In genomic region chr5:36703245-36703860, GRCh38 we compare ENCODE assay signal across 1 cellular context.
TF ChIP-seq lines count a peak whose summit lies in the region.

No MANE protein-coding gene starts in this region.

TF ChIP-seq in K562, 482 proteins besides CTCF, POLR2A, EP300 and RAD21 (continued from another document and continues in another):
- TF ChIP-seq AFF1 (IDR thresholded peaks at IDR 0.05; ENCODE audit: low read depth in 1 of 2, partially characterized antibody in 2 of 2) (no peak), MYC (IDR thresholded peaks at IDR 0.05; ENCODE audit: low read depth, low read length) (peak; percentile 80), MYC (CRISPR knock-in tag; IDR thresholded peaks at IDR 0.05; ENCODE audit: borderline replicate concordance, low read depth) (peak; percentile 43; the same call in 1 of the 2 replicates), USF2 (CRISPR knock-in tag; IDR thresholded peaks at IDR 0.05) (peak; percentile 72), ARHGAP35 (IDR thresholded peaks at IDR 0.05; ENCODE audit: partially characterized antibody) (no peak), JUN (IDR thresholded peaks at IDR 0.05; ENCODE audit: borderline replicate concordance, low read depth, low read length) (no peak), JUN (CRISPR knock-in tag; IDR thresholded peaks at IDR 0.05; ENCODE audit: borderline replicate concordance) (no peak), FOXJ2 (tag; IDR thresholded peaks at IDR 0.05) (peak; percentile 57; the same call in 1 of the 2 replicates), YBX1 (IDR thresholded peaks at IDR 0.05) (no peak), USF1 (CRISPR knock-in tag; IDR thresholded peaks at IDR 0.05) (peak; percentile 57), ELF2 (CRISPR knock-in tag; IDR thresholded peaks at IDR 0.05) (no peak), ESRRA (IDR thresholded peaks at IDR 0.05; ENCODE audit: borderline replicate concordance, low read depth) (no peak), MED1 (CRISPR knock-in tag; IDR thresholded peaks at IDR 0.05; ENCODE audit: borderline replicate concordance) (no peak), ZNF316 (IDR thresholded peaks at IDR 0.05) (no peak), ZNF232 (CRISPR knock-in tag; IDR thresholded peaks at IDR 0.05) (no peak), ZNF175 (CRISPR knock-in tag; IDR thresholded peaks at IDR 0.05; ENCODE audit: low read depth) (peak; percentile 96), JUND (IDR thresholded peaks at IDR 0.05; ENCODE audit: borderline replicate concordance, low read depth, low read length) (peak; percentile 20; the same call in 1 of the 2 replicates), JUND (tag; IDR thresholded peaks at IDR 0.05; ENCODE audit: borderline replicate concordance, low read depth, low read length) (no peak), TAF15 (IDR thresholded peaks at IDR 0.05; ENCODE audit: low read depth, low read length) (no peak), NCOA1 (IDR thresholded peaks at IDR 0.05; ENCODE audit: low read depth) (no peak), SMAD4 (CRISPR knock-in tag; conservative IDR thresholded peaks at IDR 0.05) (peak; percentile 79), TSC22D4 (tag; IDR thresholded peaks at IDR 0.05) (no peak), FOS (IDR thresholded peaks at IDR 0.05; ENCODE audit: extremely low read depth, insufficient read length) (no peak), LEF1 (IDR thresholded peaks at IDR 0.05) (no peak), ZNF143 (CRISPR knock-in tag; IDR thresholded peaks at IDR 0.05) (no peak), CXXC5 (CRISPR knock-in tag; IDR thresholded peaks at IDR 0.05) (peak; percentile 21; the same call in 1 of the 2 replicates), KAT8 (IDR thresholded peaks at IDR 0.05; ENCODE audit: low read depth) (no peak), HEY1 (CRISPR knock-in tag; IDR thresholded peaks at IDR 0.05; ENCODE audit: borderline replicate concordance) (no peak), ATF7 (IDR thresholded peaks at IDR 0.05) (peak; percentile 39; the same call in 1 of the 2 replicates), HCFC1 (IDR thresholded peaks at IDR 0.05; ENCODE audit: low read depth, low read length) (no peak), MGA (IDR thresholded peaks at IDR 0.05) (peak; percentile 72), E2F3 (CRISPR knock-in tag; IDR thresholded peaks at IDR 0.05) (no peak), CSDE1 (IDR thresholded peaks at IDR 0.05) (no peak), ARID3B (CRISPR knock-in tag; IDR thresholded peaks at IDR 0.05; ENCODE audit: borderline replicate concordance) (no peak), POLR2H (tag; IDR thresholded peaks at IDR 0.05; ENCODE audit: low read depth) (peak; percentile 59; the same call in 1 of the 2 replicates), EP400 (IDR thresholded peaks at IDR 0.05) (peak; percentile 47; the same call in 1 of the 2 replicates), E2F5 (CRISPR knock-in tag; IDR thresholded peaks at IDR 0.05) (no peak), ZNF140 (CRISPR knock-in tag; IDR thresholded peaks at IDR 0.05) (no peak), SIRT6 (IDR thresholded peaks at IDR 0.05; ENCODE audit: low read depth, low read length) (no peak), ZBTB34 (CRISPR knock-in tag; IDR thresholded peaks at IDR 0.05) (no peak), CBX2 (IDR thresholded peaks at IDR 0.05; ENCODE audit: insufficient read depth, low read length, poor library complexity, severe bottlenecking) (no peak), RBFOX2 (IDR thresholded peaks at IDR 0.05; ENCODE audit: low read depth, low read length) (no peak; the same call in 1 of the 2 replicates), ETS2 (tag; IDR thresholded peaks at IDR 0.05; ENCODE audit: borderline replicate concordance, poor library complexity, severe bottlenecking) (no peak), THAP7 (CRISPR knock-in tag; IDR thresholded peaks at IDR 0.05) (no peak)
